ENCODE assay signal across 8 cellular contexts in the genomic region with DNA sequence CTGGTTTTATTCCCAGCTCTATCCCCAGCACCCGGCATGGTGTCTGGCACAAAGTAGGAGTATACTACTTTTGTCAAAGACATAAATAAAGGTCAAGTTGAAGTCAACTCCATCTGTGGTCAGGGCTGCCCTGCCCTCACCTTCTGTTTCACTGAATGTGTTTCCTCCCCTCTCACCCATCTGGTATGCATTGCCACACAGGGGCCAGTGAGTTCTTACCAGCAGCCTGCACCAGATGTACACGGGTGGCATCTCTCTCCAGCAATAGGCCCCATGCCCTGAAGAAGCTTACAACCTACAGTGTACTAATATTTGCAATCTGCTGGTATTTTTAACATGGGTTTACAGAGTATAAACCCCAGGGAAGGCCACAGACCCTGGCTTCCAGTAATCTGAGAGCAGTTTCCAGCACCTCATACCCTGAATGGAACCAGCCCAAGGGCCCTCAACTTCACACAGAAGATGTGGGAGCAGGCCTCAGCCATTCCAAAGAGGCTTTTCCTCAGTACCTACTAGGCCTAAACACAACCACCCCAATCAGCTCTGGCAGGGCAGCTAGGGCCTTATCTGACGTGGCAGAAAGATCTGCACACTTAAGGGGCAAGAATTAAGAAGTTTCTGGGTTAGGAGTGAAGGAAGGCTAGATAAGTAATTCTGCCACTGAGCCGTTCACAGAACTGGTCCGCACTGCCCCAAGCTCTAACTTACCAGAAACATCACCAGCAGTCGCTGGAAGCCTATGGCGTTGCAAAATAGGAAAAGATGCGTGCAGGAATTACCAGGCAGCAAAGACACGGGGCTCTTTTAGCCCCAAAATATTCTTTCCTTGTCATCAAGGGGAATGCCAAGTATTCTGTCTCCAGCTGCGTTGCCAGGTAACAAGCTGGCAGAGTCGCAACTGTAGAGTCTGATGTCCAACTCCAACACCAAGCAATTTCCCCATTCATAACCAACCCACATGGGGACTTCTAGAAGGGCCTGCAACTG. TPM values are rescaled to one million over a fixed set of nuclear protein-coding genes. Genes with fewer than 3 reads are reported as not detected.
A peak's percentile ranks its signal among the peaks of the same experiment; 100 is the strongest.
DNase-seq lines count a peak whose midpoint lies in the region; ATAC-seq and TF ChIP-seq lines count a peak whose summit lies in the region.

No MANE protein-coding gene starts in this region.

- peak overlapping the region; percentile 98 for H3K27ac Mint-ChIP-seq in T-helper 17 cell

- no peak overlapping the region for H3K9ac ChIP-seq in parathyroid adenoma

- H3K4me3 ChIP-seq in GM12865 (ENCODE audit: low read depth, low read length) (peak overlapping the region; percentile 76), fibroblast of the aortic adventitia (ENCODE audit: low read depth, low read length) (no peak overlapping the region), parathyroid adenoma (ENCODE audit: low read depth, low read length) (peak overlapping the region; percentile 71)

- H3K9me3 ChIP-seq in T-helper 17 cell (ENCODE audit: control insufficient read depth, low read length, poor library complexity, severe bottlenecking) (no peaks in the 10 kb centered on the region), parathyroid adenoma (ENCODE audit: control insufficient read depth, low read length) (no peaks in the 10 kb centered on the region)

- H3K36me3 Mint-ChIP-seq in T-helper 17 cell (ENCODE audit: low read depth): no peaks in the 10 kb centered on the region

- no peaks in the 10 kb centered on the region for H3K79me2 ChIP-seq in parathyroid adenoma

- H3K36me3 ChIP-seq in parathyroid adenoma (ENCODE audit: control insufficient read depth, insufficient read depth, low read length): no peaks in the 10 kb centered on the region

- TF ChIP-seq CTCF in GM12865 (IDR thresholded peaks at IDR 0.05; ENCODE audit: insufficient read depth, low read depth, low read length, missing control alignments) (no peak), fibroblast of the aortic adventitia (IDR thresholded peaks at IDR 0.05; ENCODE audit: insufficient read depth, low read length) (no peak), parathyroid adenoma (IDR thresholded peaks at IDR 0.05) (no peak)

- H3K27me3 ChIP-seq in parathyroid adenoma (ENCODE audit: control insufficient read depth, insufficient read depth, low read length): no peaks in the 10 kb centered on the region

- H3K27ac ChIP-seq in parathyroid adenoma: peak overlapping the region; percentile 83

- peaks cover 59% of the 10 kb centered on the region for H3K4me1 Mint-ChIP-seq in T-helper 17 cell

- peaks cover 19% of the 10 kb centered on the region for H3K4me1 ChIP-seq in parathyroid adenoma

- in situ Hi-C loops in ACHN (cut with HindIII; ENCODE audit: low pct_ligation_motif_present, low pct_unique_long_range_greater_than_20kb, low sequenced_read_pairs): no loop called here

- ATAC-seq in T-helper 17 cell: no peak

- no peaks in the 10 kb centered on the region for H3K27me3 Mint-ChIP-seq in T-helper 17 cell

- DNase-seq in ACHN (peak; percentile 49), GM12865 (ENCODE audit: low read depth) (peak; percentile 68), T-helper 17 cell (no peak), fibroblast of the aortic adventitia (ENCODE audit: low read depth) (peak; percentile 83), NCI-H1930 (lab: John Stamatoyannopoulos, UW) (no peak), NCI-H1105 (lab: John Stamatoyannopoulos, UW) (no peak), mesenteric fat pad (ENCODE audit: low spot score) (no peak)

- H3K4me2 ChIP-seq in parathyroid adenoma (ENCODE audit: low read length): peak overlapping the region; percentile 88

- H2AFZ ChIP-seq in parathyroid adenoma: no peak overlapping the region

- H3K4me3 Mint-ChIP-seq in T-helper 17 cell: peak overlapping the region; percentile 88

RNA-seq across cellular contexts. Expression of a gene that starts 2.1 kb away (rescaled TPM):
- total RNA-seq in T-helper 17 cell: 10 to 100 TPM; 45.0 to 48.8 TPM
- 14.3 and 28.6 TPM in 2 replicates for total RNA-seq in fibroblast of the aortic adventitia (ENCODE audit: low replicate concordance)
- total RNA-seq in mesenteric fat pad: 56.1 TPM

Comparison
In these comparisons a context has a peak if more than half of its experiments do, and no peak if none do; other contexts are left out.
1. DNase-seq: peak in ACHN (single experiment), GM12865 (single experiment) and fibroblast of the aortic adventitia (single experiment); none in T-helper 17 cell (0 of 3), NCI-H1930 (0 of 2), NCI-H1105 (single experiment) and mesenteric fat pad (single experiment).